ENCODE assay signal across 19 cellular contexts in genomic region chr11:19377855-19378254, GRCh38.
"Had no signal": no experiment of that assay in that cellular context is flagged by ENCODE, and none has a peak within 500 bp of the region (broad histone marks: within the 10 kb centered on the region; RNA-seq: fewer than 3 reads in every experiment).

No MANE protein-coding gene starts in this region.

- ATAC-seq: left colon; naive thymus-derived CD8-positive, alpha-beta T cell; psoas muscle; stimulated activated naive B cell treated with anti-CD40 and anti-IgM and Interleukin-4, amounts not matched to agents 10 μg/mL and 1 μg/mL and 100 μg/mL, for 72 hours; stimulated activated naive CD8-positive, alpha-beta T cell treated with anti-CD3 and anti-CD28 coated beads, Interleukin-15, Interleukin-2, amounts not matched to agents 100 U/mL and 50 U/mL, for 24 hours had no signal

- FAIRE-seq: keratinocyte had no signal

- DNase-seq: hippocampal formation; kidney glomerular epithelial cell; left colon; left ventricle myocardium inferior; naive thymus-derived CD8-positive, alpha-beta T cell; occipital lobe; psoas muscle; stimulated activated CD4-positive, alpha-beta T cell treated with anti-CD3 and anti-CD28 coated beads, Interleukin-12 subunit alpha, Interleukin-12 subunit beta, amount 100 ng/mL, for 4 hours; stimulated activated CD4-positive, alpha-beta T cell treated with anti-CD3 and anti-CD28 coated beads, Interleukin-15, amount 100 ng/mL, for 24 hours; stimulated activated CD4-positive, alpha-beta T cell treated with anti-CD3 and anti-CD28 coated beads, Interleukin-2, amount 100 ng/mL, for 24 hours; stimulated activated CD4-positive, alpha-beta T cell treated with anti-CD3 and anti-CD28 coated beads, Interleukin-4, amount 100 ng/mL, for 1 hour; stimulated activated naive B cell treated with anti-CD40 and anti-IgM and Interleukin-4, amounts not matched to agents 10 μg/mL and 1 μg/mL and 100 μg/mL, for 72 hours; stimulated activated naive CD8-positive, alpha-beta T cell treated with anti-CD3 and anti-CD28 coated beads, Interleukin-15, Interleukin-2, amounts not matched to agents 100 U/mL and 50 U/mL, for 24 hours; stomach; testis; thyroid gland; transverse colon; upper lobe of left lung had no signal
